Comparison of ENCODE assay signal across 19 cellular contexts in the genomic region with DNA sequence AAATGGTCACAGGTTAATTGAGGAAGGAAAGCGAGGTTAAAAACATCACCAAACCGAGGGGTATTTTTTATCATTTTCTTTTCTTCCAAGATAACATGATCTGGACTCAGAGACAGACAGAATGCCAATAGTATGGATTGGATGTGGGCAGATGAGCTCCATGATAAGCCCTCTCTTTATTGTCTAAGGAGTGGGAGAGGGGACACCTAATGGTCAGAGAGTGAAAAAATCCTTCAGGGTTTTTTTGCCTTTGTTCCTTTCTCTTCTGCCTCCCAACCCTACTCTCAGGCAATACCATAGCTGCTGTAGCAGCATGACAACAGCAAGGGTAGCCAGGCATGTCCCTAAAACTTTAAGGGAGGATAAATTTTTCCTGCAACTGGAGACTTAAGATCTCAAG.
A peak's percentile ranks its signal among the peaks of the same experiment; 100 is the strongest.
DNase-seq lines count a peak whose midpoint lies in the region; ATAC-seq, FAIRE-seq and TF ChIP-seq lines count a peak whose summit lies in the region.
"Had no signal": no experiment of that assay in that cellular context is flagged by ENCODE, and none has a peak within 500 bp of the region (broad histone marks: within the 10 kb centered on the region; RNA-seq: fewer than 3 reads in every experiment).

No MANE protein-coding gene starts in this region.

- H4K20me1 ChIP-seq in DOHH2 (ENCODE audit: control insufficient read depth, insufficient read depth, low read depth, low read length) (no peaks in the 10 kb centered on the region), astrocyte (ENCODE audit: insufficient read depth, low read length) (no peaks in the 10 kb centered on the region)
- H4K20me1 ChIP-seq: BLaER1 had no signal

- TF ChIP-seq EP300 in gastroesophageal sphincter (IDR thresholded peaks at IDR 0.05), result no peak

- no peak overlapping the region for H3K4me3 Mint-ChIP-seq in astrocyte (ENCODE audit: unreplicated experiment)
- H3K4me3 Mint-ChIP-seq: activated naive CD8-positive, alpha-beta T cell treated with anti-CD3 and anti-CD28 coated beads for 36 hours; activated T-cell treated with anti-CD3 and anti-CD28 coated beads, Interleukin-2, amount 50 U/mL, for 24 hours; central memory CD8-positive, alpha-beta T cell had no signal

- H3K79me2 ChIP-seq in DOHH2 (ENCODE audit: control insufficient read depth, low read length) (no peaks in the 10 kb centered on the region), astrocyte (ENCODE audit: insufficient read depth, low read length) (no peaks in the 10 kb centered on the region)

- H3K27me3 ChIP-seq in DOHH2 (ENCODE audit: control insufficient read depth, low read length) (peaks cover 17% of the 10 kb centered on the region), astrocyte (ENCODE audit: insufficient read depth, low read length) (no peaks in the 10 kb centered on the region), gastroesophageal sphincter (no peaks in the 10 kb centered on the region)
- H3K27me3 ChIP-seq: BLaER1 had no signal

- no peak overlapping the region for H3K9ac ChIP-seq in astrocyte (ENCODE audit: low read length)
- H3K9ac ChIP-seq: BLaER1 had no signal

- H3K4me1 Mint-ChIP-seq in astrocyte (ENCODE audit: low read depth, unreplicated experiment), result peaks cover 9% of the 10 kb centered on the region
- H3K4me1 Mint-ChIP-seq: activated naive CD8-positive, alpha-beta T cell treated with anti-CD3 and anti-CD28 coated beads for 36 hours; central memory CD8-positive, alpha-beta T cell had no signal

- peak overlapping the region; percentile 21 for H2AFZ ChIP-seq in astrocyte (ENCODE audit: low read depth, low read length)

- H3K27ac Mint-ChIP-seq in astrocyte (ENCODE audit: unreplicated experiment), result no peak overlapping the region
- H3K27ac Mint-ChIP-seq: activated naive CD8-positive, alpha-beta T cell treated with anti-CD3 and anti-CD28 coated beads for 36 hours; activated T-cell treated with anti-CD3 and anti-CD28 coated beads, Interleukin-2, amount 50 U/mL, for 24 hours had no signal

- no peaks in the 10 kb centered on the region for H3K36me3 Mint-ChIP-seq in astrocyte (ENCODE audit: low read depth, unreplicated experiment)
- H3K36me3 Mint-ChIP-seq: activated naive CD8-positive, alpha-beta T cell treated with anti-CD3 and anti-CD28 coated beads for 36 hours had no signal

- DNase-seq in LNCaP clone FGC (ENCODE audit: low read depth) (no peak), astrocyte (ENCODE audit: low read depth) (no peak), NCI-H1694 treated with DMSO at 0.1 percent for 48 hours (lab: John Stamatoyannopoulos, UW) (no peak)
- no peak for DNase-seq in stimulated activated CD4-positive, alpha-beta T cell treated with anti-CD3 and anti-CD28 coated beads, Interleukin-4, amount 100 ng/mL, for 24 hours
- DNase-seq: activated CD4-positive, alpha-beta T cell treated with anti-CD3 and anti-CD28 coated beads, Interleukin-2, amount 50 U/mL, for 1 hour; activated naive CD8-positive, alpha-beta T cell treated with anti-CD3 and anti-CD28 coated beads for 36 hours; activated T-cell treated with anti-CD3 and anti-CD28 coated beads, Interleukin-2, amount 50 U/mL, for 24 hours; DMS79; heart left ventricle; NCI-H1092 treated with DMSO at 0.1 percent for 48 hours; NCI-H226; RPMI8226 had no signal

- peaks cover 2% of the 10 kb centered on the region for H3K9me3 Mint-ChIP-seq in astrocyte (ENCODE audit: unreplicated experiment)

- H3K4me2 ChIP-seq in DOHH2 (ENCODE audit: low read length) (no peak overlapping the region), astrocyte (ENCODE audit: low read length) (no peak overlapping the region)
- H3K4me2 ChIP-seq: BLaER1 had no signal

- H3K4me1 ChIP-seq in DOHH2 (ENCODE audit: control insufficient read depth, low read length), result no peaks in the 10 kb centered on the region
- no peaks in the 10 kb centered on the region for H3K4me1 ChIP-seq in astrocyte (ENCODE audit: insufficient read depth, low read length)
- H3K4me1 ChIP-seq in gastroesophageal sphincter, result no peaks in the 10 kb centered on the region
- H3K4me1 ChIP-seq: heart left ventricle had no signal

- ATAC-seq in GM21528 (IDR thresholded peaks at IDR 0.05; ENCODE audit: low FRiP score, unreplicated experiment), result no peak
- ATAC-seq in gastroesophageal sphincter, result no peak
- ATAC-seq: heart left ventricle had no signal

- no peak for FAIRE-seq in astrocyte (lab: Jason Lieb, UNC)
- FAIRE-seq: GM12892 had no signal

- H3K9me2 ChIP-seq in DOHH2 (replicated peaks; ENCODE audit: control insufficient read depth, low read length), result no peaks in the 10 kb centered on the region

- no peaks in the 10 kb centered on the region for H3K27me3 Mint-ChIP-seq in astrocyte (ENCODE audit: low read depth, unreplicated experiment)

- H3K4me3 ChIP-seq in DOHH2 (ENCODE audit: low read length), result no peak overlapping the region
- no peak overlapping the region for H3K4me3 ChIP-seq in LNCaP clone FGC (ENCODE audit: low read depth, low read length)
- H3K4me3 ChIP-seq in astrocyte (ENCODE audit: insufficient read depth, low read depth, low read length), result no peak overlapping the region
- no peak overlapping the region for H3K4me3 ChIP-seq in gastroesophageal sphincter
- H3K4me3 ChIP-seq: BLaER1, heart left ventricle had no signal

- TF ChIP-seq CTCF in 22Rv1 (IDR thresholded peaks at IDR 0.05) (peak; percentile 32), DOHH2 (IDR thresholded peaks at IDR 0.05; ENCODE audit: low read depth, low read length, poor library complexity, severe bottlenecking) (peak; percentile 18), LNCaP clone FGC (IDR thresholded peaks at IDR 0.05; ENCODE audit: control insufficient read depth, extremely low read depth, insufficient read depth) (peak; percentile 48), astrocyte (IDR thresholded peaks at IDR 0.05; ENCODE audit: insufficient read depth, low read depth, low read length) (peak; percentile 11), gastroesophageal sphincter (IDR thresholded peaks at IDR 0.05) (no peak)

- 77 to 86% methylated on average over 2 of the region's 2 CpGs for WGBS in gastroesophageal sphincter (ENCODE audit: low coverage in 1 of 2), 2 donors

- no peaks in the 10 kb centered on the region for H3K9me3 ChIP-seq in DOHH2 (ENCODE audit: control insufficient read depth, insufficient read depth, low read length)
- peaks cover 4% of the 10 kb centered on the region for H3K9me3 ChIP-seq in astrocyte (ENCODE audit: insufficient read depth, low read depth, low read length)
- H3K9me3 ChIP-seq in gastroesophageal sphincter, result peaks cover 0 to 8% (median 0%) of the 10 kb centered on the region in 3 donors

- no peak for TF ChIP-seq POLR2A in gastroesophageal sphincter (IDR thresholded peaks at IDR 0.05)

- H3F3A ChIP-seq in DOHH2 (ENCODE audit: control insufficient read depth, insufficient read depth), result no peaks in the 10 kb centered on the region

- H3K36me3 ChIP-seq in DOHH2 (ENCODE audit: control insufficient read depth, low read length) (no peaks in the 10 kb centered on the region), astrocyte (ENCODE audit: insufficient read depth, low read length) (no peaks in the 10 kb centered on the region), gastroesophageal sphincter (no peaks in the 10 kb centered on the region)
- H3K36me3 ChIP-seq: BLaER1, heart left ventricle had no signal

- H3K27ac ChIP-seq in 22Rv1, result no peak overlapping the region
- no peak overlapping the region for H3K27ac ChIP-seq in DOHH2 (ENCODE audit: low read depth, low read length)
- H3K27ac ChIP-seq in astrocyte (ENCODE audit: low read depth, low read length), result no peak overlapping the region
- no peak overlapping the region for H3K27ac ChIP-seq in gastroesophageal sphincter
- H3K27ac ChIP-seq: BLaER1, heart left ventricle had no signal

Comparison
In these comparisons a context has a peak if more than half of its experiments do, and no peak if none do; other contexts are left out.
1. CTCF ChIP-seq: peak in 22Rv1 (single experiment), DOHH2 (single experiment), LNCaP clone FGC (single experiment) and astrocyte (single experiment); none in gastroesophageal sphincter (0 of 4).